In the genomic region with DNA sequence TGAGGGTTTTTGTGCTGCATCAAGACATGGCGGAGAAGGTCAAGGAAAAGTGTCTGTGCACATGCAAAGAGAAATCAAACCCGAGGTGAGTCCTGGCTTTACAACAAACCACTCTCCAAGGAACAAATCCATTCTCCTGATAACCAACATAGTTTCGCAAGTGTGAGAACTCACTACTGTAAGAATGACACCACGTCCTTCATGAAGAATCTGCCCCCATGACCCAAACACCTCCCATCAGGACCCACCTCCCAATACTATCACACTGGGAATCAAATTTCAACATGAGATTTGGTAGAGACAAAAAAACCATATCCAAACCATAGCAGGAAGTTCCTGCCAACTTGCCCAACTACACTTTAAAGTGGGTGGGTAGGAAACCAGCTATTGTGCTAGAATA, we compare ENCODE assay signal across 1 cellular context.
TF ChIP-seq lines count a peak whose summit lies in the region.

No MANE protein-coding gene starts in this region.

TF ChIP-seq in HepG2, 621 proteins besides CTCF, POLR2A, EP300 and RAD21:
- TF ChIP-seq, protein P1, sequence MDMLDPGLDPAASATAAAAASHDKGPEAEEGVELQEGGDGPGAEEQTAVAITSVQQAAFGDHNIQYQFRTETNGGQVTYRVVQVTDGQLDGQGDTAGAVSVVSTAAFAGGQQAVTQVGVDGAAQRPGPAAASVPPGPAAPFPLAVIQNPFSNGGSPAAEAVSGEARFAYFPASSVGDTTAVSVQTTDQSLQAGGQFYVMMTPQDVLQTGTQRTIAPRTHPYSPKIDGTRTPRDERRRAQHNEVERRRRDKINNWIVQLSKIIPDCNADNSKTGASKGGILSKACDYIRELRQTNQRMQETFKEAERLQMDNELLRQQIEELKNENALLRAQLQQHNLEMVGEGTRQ (IDR thresholded peaks at IDR 0.05; ENCODE audit: low read depth, low read length): no peak
- TF ChIP-seq, protein P1 (CRISPR knock-in tag; IDR thresholded peaks at IDR 0.05; ENCODE audit: borderline replicate concordance): no peak
- no peak for TF ChIP-seq ZNF781 (CRISPR knock-in tag; IDR thresholded peaks at IDR 0.05; ENCODE audit: borderline replicate concordance, not compliant biosample characterization)
- TF ChIP-seq ELF4 (CRISPR knock-in tag; IDR thresholded peaks at IDR 0.05; ENCODE audit: borderline replicate concordance): no peak
- TF ChIP-seq FOXK1 (CRISPR knock-in tag; IDR thresholded peaks at IDR 0.05; ENCODE audit: borderline replicate concordance, low read depth): no peak
